Comparison of ENCODE assay signal across 10 cellular contexts in genomic region chr3:186789554-186790260, GRCh38. TPM values are rescaled to one million over a fixed set of nuclear protein-coding genes. Genes with fewer than 3 reads are reported as not detected.
A peak's percentile ranks its signal among the peaks of the same experiment; 100 is the strongest.
DNase-seq lines count a peak whose midpoint lies in the region; ATAC-seq and TF ChIP-seq lines count a peak whose summit lies in the region.
"Had no signal": no experiment of that assay in that cellular context is flagged by ENCODE, and none has a peak within 500 bp of the region (broad histone marks: within the 10 kb centered on the region; RNA-seq: fewer than 3 reads in every experiment).

No MANE protein-coding gene starts in this region.

- peak overlapping the region; percentile 96 for H3K27ac Mint-ChIP-seq in CD4-positive, alpha-beta T cell

- no peaks in the 10 kb centered on the region for H3K9me3 ChIP-seq in CD4-positive, alpha-beta T cell (ENCODE audit: control insufficient read depth, low read length)
- H3K9me3 ChIP-seq in OCI-LY7 (ENCODE audit: low read length) (no peaks in the 10 kb centered on the region), ectodermal cell (ENCODE audit: control insufficient read depth, low read length) (no peaks in the 10 kb centered on the region)
- H3K9me3 ChIP-seq: ascending aorta had no signal

- peaks cover 35% of the 10 kb centered on the region for H4K20me1 ChIP-seq in OCI-LY7 (ENCODE audit: insufficient read depth, low read length)

- BruUV-seq in OCI-LY7 (replicated peaks; lab: Mats Ljungman, UMichigan) = TSS peak; percentile 21

- peaks cover 42% of the 10 kb centered on the region for H3K4me1 ChIP-seq in OCI-LY7 (ENCODE audit: insufficient read depth, low read length, poor library complexity, severe bottlenecking)
- peaks cover 7% of the 10 kb centered on the region for H3K4me1 ChIP-seq in ectodermal cell (ENCODE audit: control insufficient read depth, insufficient read depth, low read length)

- peak overlapping the region; percentile 21; the same call in 1 of the 2 replicates for H3K4me2 ChIP-seq in OCI-LY7 (ENCODE audit: low read length)

- ATAC-seq in CD4-positive, alpha-beta T cell (ENCODE audit: poor library complexity) = peak; percentile 11
- no peak for ATAC-seq in GM18519 (IDR thresholded peaks at IDR 0.05; ENCODE audit: low FRiP score, unreplicated experiment)
- ATAC-seq in GM18867 (IDR thresholded peaks at IDR 0.05; ENCODE audit: unreplicated experiment) = no peak
- ATAC-seq in GM19035 (IDR thresholded peaks at IDR 0.05; ENCODE audit: unreplicated experiment) = no peak

- no peaks in the 10 kb centered on the region for H3K27me3 ChIP-seq in CD4-positive, alpha-beta T cell (ENCODE audit: control insufficient read depth, insufficient read depth, low read length)
- H3K27me3 ChIP-seq in ectodermal cell (ENCODE audit: control insufficient read depth, insufficient read depth, low read length, poor library complexity, severe bottlenecking) = no peaks in the 10 kb centered on the region
- H3K27me3 ChIP-seq: ascending aorta had no signal

- peaks cover 98% of the 10 kb centered on the region for H3K36me3 ChIP-seq in OCI-LY7 (ENCODE audit: insufficient read depth, low read length)
- H3K36me3 ChIP-seq in ectodermal cell (ENCODE audit: control insufficient read depth, insufficient read depth, low read length) = peaks cover 71% of the 10 kb centered on the region

- H3K9me3 Mint-ChIP-seq in CD4-positive, alpha-beta T cell = no peaks in the 10 kb centered on the region

- H3K9me2 ChIP-seq in OCI-LY7 (ENCODE audit: insufficient read depth, low read length) = no peaks in the 10 kb centered on the region

- no peaks in the 10 kb centered on the region for H3K27me3 Mint-ChIP-seq in CD4-positive, alpha-beta T cell

- 82 to 95% methylated on average over 3 to 4 of the region's 4 CpGs for WGBS in ectodermal cell, 2 experiments

- H3K27ac ChIP-seq in CD4-positive, alpha-beta T cell (ENCODE audit: low read depth, low read length) = no peak overlapping the region
- peak overlapping the region; percentile 34 for H3K27ac ChIP-seq in OCI-LY7 (ENCODE audit: low read depth, low read length, poor library complexity, severe bottlenecking)
- peak overlapping the region; percentile 28 for H3K27ac ChIP-seq in ectodermal cell (ENCODE audit: insufficient read depth, low read depth, low read length, poor library complexity, severe bottlenecking)

- H3K79me2 ChIP-seq in OCI-LY7 (ENCODE audit: insufficient read depth, low read depth, low read length) = peaks cover 44% of the 10 kb centered on the region

- CTCF ChIA-PET in CD4-positive, alpha-beta T cell (lab: Charles Lee) = no interaction called here
- CTCF ChIA-PET in OCI-LY7 (lab: Charles Lee; ENCODE audit: unreplicated experiment) = no interaction called here

- peaks cover 59% of the 10 kb centered on the region for H3K4me1 Mint-ChIP-seq in CD4-positive, alpha-beta T cell (ENCODE audit: low read depth)

- H3K4me3 Mint-ChIP-seq in CD4-positive, alpha-beta T cell = peak overlapping the region; percentile 60

- POLR2A ChIA-PET in CD4-positive, alpha-beta T cell (lab: Charles Lee) = interaction anchor here (0.9 to 1.9 kb wide), 4 partner anchors 9 to 37 kb away, joined by 3 to 11 read pairs (median 6); no protein-coding TSS in a partner anchor
- POLR2A ChIA-PET in OCI-LY7 (lab: Charles Lee) = interaction anchor here (1.1 to 2.3 kb wide), 4 partner anchors 9 to 17 kb away, joined by 3 to 6 read pairs (median 6); no protein-coding TSS in a partner anchor

- peaks cover 100% of the 10 kb centered on the region for H3K36me3 Mint-ChIP-seq in CD4-positive, alpha-beta T cell (ENCODE audit: low read depth)

- no peak for DNase-seq in CD4-positive, alpha-beta T cell
- peak; percentile 65 for DNase-seq in DMS114 treated with DMSO at 0.1 percent for 48 hours (lab: John Stamatoyannopoulos, UW; ENCODE audit: unreplicated experiment)
- peak; percentile 36 for DNase-seq in OCI-LY7 (ENCODE audit: low spot score)

- intact Hi-C loops in CD4-positive, alpha-beta T cell (cut with DNase I, micrococcal nuclease) = loop anchor here in 1 of 2 experiments (5.0 kb wide), 1 partner anchor 852 kb away; the partner anchor contains the start of gene TRA2B
- intact Hi-C loops in OCI-LY7 (cut with micrococcal nuclease; ENCODE audit: unreplicated experiment) = loop anchor here (5.0 kb wide), 1 partner anchor 143 kb away; the partner anchor contains the start of gene ST6GAL1

- H3K4me3 ChIP-seq in OCI-LY7 (ENCODE audit: low read depth, low read length, poor library complexity, severe bottlenecking) (no peak overlapping the region), ectodermal cell (ENCODE audit: insufficient read depth, low read depth, low read length) (no peak overlapping the region)
- H3K4me3 ChIP-seq: ascending aorta had no signal

- no peak overlapping the region for H2AFZ ChIP-seq in OCI-LY7 (ENCODE audit: low read length)

- no peak for TF ChIP-seq CTCF in CD4-positive, alpha-beta T cell (IDR thresholded peaks at IDR 0.05)
- TF ChIP-seq CTCF in OCI-LY7 (conservative IDR thresholded peaks at IDR 0.05; ENCODE audit: low read length) = no peak

RNA-seq across cellular contexts. Expression of gene EIF4A2, which starts 6.3 kb away (rescaled TPM):
- total RNA-seq in CD4-positive, alpha-beta T cell = 1,000 to 10,000 TPM; 1,039 to 1,046 TPM
- 506 and 596 TPM in 2 replicates for total RNA-seq in OCI-LY7 (2014; rRNA removed; shearing (Covaris generic))
- total RNA-seq in OCI-LY7 (2022) = 425 and 437 TPM in 2 replicates
- 640 TPM for polyA plus RNA-seq in ectodermal cell (2013, experiment 1 of 4)
- polyA plus RNA-seq in ectodermal cell (2013, experiment 2 of 4) = 581 TPM
- 572 TPM for polyA plus RNA-seq in ectodermal cell (2013, experiment 3 of 4)
- polyA plus RNA-seq in ectodermal cell (2013, experiment 4 of 4) = 609 TPM

RNA-seq across cellular contexts. Expression of gene RFC4, which starts 16.6 kb away (rescaled TPM):
- total RNA-seq in CD4-positive, alpha-beta T cell = 10 to 100 TPM in 1 of 2 experiments, 1 to 10 TPM in 1; 8.6 to 12.6 TPM
- 114 and 137 TPM in 2 replicates for total RNA-seq in OCI-LY7 (2014; rRNA removed; shearing (Covaris generic))
- total RNA-seq in OCI-LY7 (2022) = 118 and 126 TPM in 2 replicates
- polyA plus RNA-seq in ectodermal cell (2013, experiment 1 of 4) = 126 TPM
- polyA plus RNA-seq in ectodermal cell (2013, experiment 2 of 4) = 119 TPM
- 117 TPM for polyA plus RNA-seq in ectodermal cell (2013, experiment 3 of 4)
- polyA plus RNA-seq in ectodermal cell (2013, experiment 4 of 4) = 114 TPM

RNA-seq across cellular contexts. Expression of gene ADIPOQ, which starts 52.8 kb away (rescaled TPM):
- total RNA-seq in CD4-positive, alpha-beta T cell = not detected
- total RNA-seq in OCI-LY7 (2014; rRNA removed; shearing (Covaris generic)) = not detected in 2 replicates
- not detected in 2 replicates for total RNA-seq in OCI-LY7 (2022)
- polyA plus RNA-seq in ectodermal cell (2013, experiment 1 of 4) = not detected
- polyA plus RNA-seq in ectodermal cell (2013, experiment 2 of 4) = not detected
- polyA plus RNA-seq in ectodermal cell (2013, experiment 3 of 4) = not detected
- not detected for polyA plus RNA-seq in ectodermal cell (2013, experiment 4 of 4)
- total RNA-seq: kidney epithelial cell, PC-3 had no signal

Comparison
In these comparisons a context has a peak if more than half of its experiments do, and no peak if none do; other contexts are left out.
1. DNase-seq: peak in DMS114 treated with DMSO at 0.1 percent for 48 hours (single experiment) and OCI-LY7 (single experiment); none in CD4-positive, alpha-beta T cell (0 of 10).
2. RNA of gene RFC4, which starts 16.6 kb away (total RNA-seq): 114 to 137 TPM in OCI-LY7; 8.6 to 12.6 TPM in CD4-positive, alpha-beta T cell; every median in the first group is over 4 times any median in the second.